In the genomic region with DNA sequence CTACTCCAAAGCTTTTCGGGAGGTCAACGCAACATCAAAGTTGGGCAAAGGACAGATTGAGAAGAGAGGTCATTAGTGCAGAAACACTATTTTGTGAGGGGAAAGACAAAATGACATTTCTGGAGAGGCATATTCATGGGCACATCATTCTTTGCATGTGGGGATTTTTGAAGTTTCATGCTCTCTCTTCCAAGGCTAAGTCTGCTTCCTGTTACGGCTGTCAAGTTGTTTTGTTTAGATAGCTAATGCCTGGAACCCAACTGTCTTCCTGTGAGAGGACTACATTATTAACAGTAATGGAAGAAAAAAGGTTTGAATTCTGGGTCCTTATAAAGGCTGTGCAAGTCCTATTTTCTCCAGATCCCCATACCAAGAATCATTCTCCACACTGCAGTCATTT, we compare ENCODE assay signal across 23 cellular contexts.
"Had no signal": no experiment of that assay in that cellular context is flagged by ENCODE, and none has a peak within 500 bp of the region (broad histone marks: within the 10 kb centered on the region; RNA-seq: fewer than 3 reads in every experiment).

No MANE protein-coding gene starts in this region.

- H3K36me3 ChIP-seq: left lung, thyroid gland had no signal

- H3K4me3 ChIP-seq: left lung, mucosa of descending colon, thyroid gland had no signal

- H3K27me3 ChIP-seq: left lung, thyroid gland had no signal

- H3K27ac Mint-ChIP-seq: activated naive CD4-positive, alpha-beta T cell treated with anti-CD3 and anti-CD28 coated beads, Interleukin-2, amount 50 U/mL, for 72 hours; activated T-cell treated with anti-CD3 and anti-CD28 coated beads, Interleukin-2, amount 50 U/mL, for 24 hours; activated T-helper 17 cell treated with anti-CD3 and anti-CD28 coated beads, Interleukin-2, amount 50 U/mL, for 72 hours; dendritic cell treated with granulocyte-macrophage colony-stimulating factor and Interleukin-4, amounts not matched to agents 40 ng/mL and 50 ng/mL, for 4 days; WTC11 had no signal

- H3K4me1 ChIP-seq: left lung, thyroid gland had no signal

- H3K27me3 Mint-ChIP-seq: activated T-cell treated with anti-CD3 and anti-CD28 coated beads, Interleukin-2, amount 50 U/mL, for 24 hours; activated T-helper 17 cell treated with anti-CD3 and anti-CD28 coated beads, Interleukin-2, amount 50 U/mL, for 72 hours; brain; dendritic cell treated with granulocyte-macrophage colony-stimulating factor and Interleukin-4, amounts not matched to agents 40 ng/mL and 50 ng/mL, for 4 days had no signal

- H3K9me3 ChIP-seq: left lung, mucosa of descending colon, thyroid gland had no signal

- FAIRE-seq: TTC549 had no signal

- H3K27ac ChIP-seq: left lung, thyroid gland had no signal

- H3K9me3 Mint-ChIP-seq: dendritic cell treated with granulocyte-macrophage colony-stimulating factor and Interleukin-4, amounts not matched to agents 40 ng/mL and 50 ng/mL, for 4 days had no signal

- H3K36me3 Mint-ChIP-seq: activated naive CD4-positive, alpha-beta T cell treated with anti-CD3 and anti-CD28 coated beads, Interleukin-2, amount 50 U/mL, for 72 hours; brain; WTC11 had no signal

- DNase-seq: activated CD8-positive, alpha-beta memory T cell treated with anti-CD3 and anti-CD28 coated beads, Interleukin-2, amount 50 U/mL, for 4 hours; activated T-cell treated with anti-CD3 and anti-CD28 coated beads, Interleukin-2, amount 50 U/mL, for 24 hours; aorta; caudate nucleus; effector CD8-positive, alpha-beta T cell; erythroblast; foreskin fibroblast; islet precursor cell; left lung; mucosa of descending colon; posterior cingulate gyrus; stimulated activated CD4-positive, alpha-beta T cell treated with anti-CD3 and anti-CD28 coated beads, Interleukin-12 subunit alpha, Interleukin-12 subunit beta, amount 100 ng/mL, for 4 hours; stimulated activated CD4-positive, alpha-beta T cell treated with anti-CD3 and anti-CD28 coated beads, Interleukin-4, amount 100 ng/mL, for 4 hours; stimulated activated naive CD8-positive, alpha-beta T cell treated with anti-CD3 and anti-CD28 coated beads, Interleukin-15, Interleukin-2, amounts not matched to agents 100 U/mL and 50 U/mL, for 24 hours; thyroid gland had no signal

- H3K4me3 Mint-ChIP-seq: activated T-cell treated with anti-CD3 and anti-CD28 coated beads, Interleukin-2, amount 50 U/mL, for 24 hours; activated T-helper 17 cell treated with anti-CD3 and anti-CD28 coated beads, Interleukin-2, amount 50 U/mL, for 72 hours; brain; dendritic cell treated with granulocyte-macrophage colony-stimulating factor and Interleukin-4, amounts not matched to agents 40 ng/mL and 50 ng/mL, for 4 days; neural crest cell; WTC11 had no signal

- ATAC-seq: activated naive CD4-positive, alpha-beta T cell treated with anti-CD3 and anti-CD28 coated beads, Interleukin-2, amount 50 U/mL, for 72 hours; activated T-helper 17 cell treated with anti-CD3 and anti-CD28 coated beads, Interleukin-2, amount 50 U/mL, for 72 hours; left lung; mucosa of descending colon; SK-N-SH treated with all-trans-retinoic acid at 6 μM for 48 hours; stimulated activated naive CD8-positive, alpha-beta T cell treated with anti-CD3 and anti-CD28 coated beads, Interleukin-15, Interleukin-2, amounts not matched to agents 100 U/mL and 50 U/mL, for 24 hours; WTC11 had no signal

- H3K4me1 Mint-ChIP-seq: activated T-helper 17 cell treated with anti-CD3 and anti-CD28 coated beads, Interleukin-2, amount 50 U/mL, for 72 hours had no signal
